8 cellular contexts compared by ENCODE assay signal in genomic region chr17:19111111-19111711, GRCh38. TPM values are rescaled to one million over a fixed set of nuclear protein-coding genes. Genes with fewer than 3 reads are reported as not detected.
DNase-seq lines count a peak whose midpoint lies in the region; ATAC-seq, FAIRE-seq and TF ChIP-seq lines count a peak whose summit lies in the region.
"Not testable (repeated sequence)": the region's sequence is repeated elsewhere in the genome, so short reads cannot be mapped to it uniquely, and the experiment has no call there.

No MANE protein-coding gene starts in this region.

- not testable (repeated sequence) for H3K36me3 Mint-ChIP-seq in WTC11

- TF ChIP-seq CTCF in GM10266 (IDR thresholded peaks at IDR 0.05; ENCODE audit: control insufficient read depth, insufficient read depth, low read depth, missing control alignments) (peak; percentile 25), WTC11 (IDR thresholded peaks at IDR 0.05) (peak; percentile 32; the same call in 1 of the 2 replicates), left ventricle myocardium inferior (IDR thresholded peaks at IDR 0.05; ENCODE audit: borderline replicate concordance) (peak; percentile 59), pancreas (IDR thresholded peaks at IDR 0.05) (peak in 2 of 4 donors; percentile 23 to 25), stomach (IDR thresholded peaks at IDR 0.05) (peak in 2 of 7 experiments; percentile 11 to 49)
- TF ChIP-seq CTCF in HL-60 (IDR thresholded peaks at IDR 0.05; ENCODE audit: insufficient read depth, low read length): not testable (repeated sequence)

- H3K27ac ChIP-seq in HL-60 (replicated peaks): not testable (repeated sequence)
- peak overlapping the region; percentile 87 for H3K27ac ChIP-seq in left ventricle myocardium inferior (replicated peaks)
- peak overlapping the region; percentile 45 to 86 (median 65) for H3K27ac ChIP-seq in pancreas
- peak overlapping the region; percentile 78 to 90 (median 86) for H3K27ac ChIP-seq in stomach

- DNase-seq in GM10266 (ENCODE audit: extremely low spot score): not testable (repeated sequence)
- DNase-seq in HL-60 (ENCODE audit: low read depth in 1 of 2, low spot score in 1 of 2): peak in 1 of 2 experiments; percentile 1
- DNase-seq in WTC11 (ENCODE audit: low spot score): peak; percentile 78
- peak; percentile 45 for DNase-seq in astrocyte of the hippocampus (ENCODE audit: low read depth, low spot score)
- peak; percentile 84 for DNase-seq in left ventricle myocardium inferior
- peak; percentile 37 to 87 (median 74) for DNase-seq in pancreas
- DNase-seq in stomach: peak; percentile 72

- ATAC-seq in GM21737 (IDR thresholded peaks at IDR 0.05; ENCODE audit: unreplicated experiment): peak; percentile 76
- ATAC-seq in WTC11: peak; percentile 81
- ATAC-seq in pancreas: peak; percentile 91 to 96 (median 95)

- not testable (repeated sequence) for H3K4me1 Mint-ChIP-seq in WTC11

- not testable (repeated sequence) for H3K9me3 Mint-ChIP-seq in WTC11

- POLR2A ChIA-PET in WTC11 (lab: Charles Lee): not testable (repeated sequence)

- peak in 1 of 4 donors; percentile 30 for TF ChIP-seq POLR2A in stomach (IDR thresholded peaks at IDR 0.05)

- intact Hi-C loops in left ventricle myocardium inferior (cut with micrococcal nuclease); pancreas (cut with DNase I); stomach (cut with DNase I; ENCODE audit: low total_unique reads): not testable (repeated sequence)

- CTCF ChIA-PET in WTC11 (lab: Charles Lee): not testable (repeated sequence)

- WGBS in pancreas, 2 donors: 0 to 2% methylated on average over 14 to 39 of the region's 39 CpGs
- WGBS in stomach, 5 donors: 0 to 1% (median 1%) methylated on average over 9 to 39 of the region's 39 CpGs; no CpG with 5 or more reads in 1 of the 5 donors

- H3K36me3 ChIP-seq in left ventricle myocardium inferior, pancreas, stomach: not testable (repeated sequence)

- H3K27me3 Mint-ChIP-seq in WTC11 (ENCODE audit: low read depth): not testable (repeated sequence)

- not testable (repeated sequence) for FAIRE-seq in pancreas (lab: Jason Lieb, UNC)

- not testable (repeated sequence) for H3K4me1 ChIP-seq in left ventricle myocardium inferior, pancreas, stomach

- H3K9me3 ChIP-seq in left ventricle myocardium inferior (replicated peaks); pancreas; stomach: not testable (repeated sequence)

- H3K27me3 ChIP-seq in HL-60 (ENCODE audit: insufficient read depth, poor library complexity, severe bottlenecking); left ventricle myocardium inferior (ENCODE audit: low read depth); pancreas; stomach: not testable (repeated sequence)

- H3K4me3 ChIP-seq in HL-60 (replicated peaks; ENCODE audit: insufficient read depth, low read length): peak overlapping the region; percentile 23
- H3K4me3 ChIP-seq in left ventricle myocardium inferior: peak overlapping the region; percentile 67
- peak overlapping the region in 3 of 4 donors; percentile 18 to 37 (median 36) for H3K4me3 ChIP-seq in pancreas
- H3K4me3 ChIP-seq in stomach: peak overlapping the region; percentile 39 to 48 (median 42)

- TF ChIP-seq EP300 in stomach (IDR thresholded peaks at IDR 0.05): not testable (repeated sequence)

- peak overlapping the region; percentile 62 for H3K4me3 Mint-ChIP-seq in WTC11

- H3K27ac Mint-ChIP-seq in WTC11: peak overlapping the region; percentile 88

TF ChIP-seq in WTC11, 78 proteins besides CTCF, POLR2A, EP300 and RAD21:
- peak; percentile 72 for TF ChIP-seq ZNF121 (CRISPR knock-in tag; IDR thresholded peaks at IDR 0.05)

RNA-seq across cellular contexts. Expression of gene GRAPL, which starts 16.2 kb away (rescaled TPM):
- 0.50 to 0.60 TPM (median 0.55 TPM) in 3 replicates for total RNA-seq in WTC11 (2021)
- 1.5 TPM for total RNA-seq in left ventricle myocardium inferior
- total RNA-seq in pancreas: under 1 TPM in 4 of 6 donors, not detected in 2; 0.19 to 1.00 (median 0.54) TPM
- polyA plus RNA-seq in pancreas: 1 to 10 TPM in 1 of 2 donors, under 1 TPM in 1; 0.87 to 2.5 TPM
- 1 to 10 TPM in 1 of 5 donors, not detected in 4; 2.9 TPM for total RNA-seq in stomach
- under 1 TPM in 2 of 3 donors, not detected in 1; 0.31 to 0.58 TPM for polyA plus RNA-seq in stomach
